In the genomic region with DNA sequence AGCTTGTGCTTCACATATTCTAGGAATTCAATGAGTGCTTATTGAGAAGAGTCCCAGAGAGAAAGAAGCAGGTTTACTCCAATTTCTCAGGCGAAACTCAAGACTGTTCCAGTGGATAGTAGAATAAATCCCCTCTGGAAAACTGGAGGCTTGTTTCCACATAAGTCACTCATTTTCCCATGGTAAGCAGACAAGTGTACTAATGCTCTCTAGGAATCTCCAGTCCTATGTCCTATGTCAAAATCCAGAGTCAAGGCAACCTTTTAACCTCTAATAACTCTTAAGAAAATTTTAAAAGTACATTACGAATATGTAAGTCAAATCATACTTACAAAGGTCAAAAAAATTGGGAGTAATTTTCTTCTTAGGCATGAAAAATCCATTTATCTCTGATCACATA, we compare ENCODE assay signal across 38 cellular contexts. TPM values are rescaled to one million over a fixed set of nuclear protein-coding genes. Genes with fewer than 3 reads are reported as not detected.
"Had no signal": no experiment of that assay in that cellular context is flagged by ENCODE, and none has a peak within 500 bp of the region (broad histone marks: within the 10 kb centered on the region; RNA-seq: fewer than 3 reads in every experiment).

No MANE protein-coding gene starts in this region.

- DNase-seq: activated effector memory CD4-positive, alpha-beta T cell treated with anti-CD3 and anti-CD28 coated beads, Interleukin-2, amount 50 U/mL, for 16 hours; activated effector memory CD4-positive, alpha-beta T cell treated with Interleukin-2 at 50 U/mL for 16 hours; activated gamma-delta T cell; activated gamma-delta T cell treated with Interleukin-2 at 50 U/mL for 16 hours; activated naive CD4-positive, alpha-beta T cell; activated naive CD4-positive, alpha-beta T cell treated with anti-CD3 and anti-CD28 coated beads for 36 hours; activated naive CD4-positive, alpha-beta T cell treated with anti-CD3 and anti-CD28 coated beads, Interleukin-2, amount 10 ng/mL, durations not matched to agents 7 days and 5 days; activated naive CD4-positive, alpha-beta T cell treated with anti-CD3 and anti-CD28 coated beads, Interleukin-2, amount 50 U/mL, for 16 hours; activated naive CD4-positive, alpha-beta T cell treated with Interleukin-2 at 50 U/mL for 16 hours; activated naive CD8-positive, alpha-beta T cell treated with anti-CD3 and anti-CD28 coated beads for 36 hours; activated naive CD8-positive, alpha-beta T cell treated with anti-CD3 and anti-CD28 coated beads, Interleukin-2, amount 10 ng/mL, durations not matched to agents 7 days and 5 days; activated naive CD8-positive, alpha-beta T cell treated with anti-CD3 and anti-CD28 coated beads, Interleukin-2, amount 50 U/mL, for 24 hours; activated T-cell treated with anti-CD3 and anti-CD28 coated beads, Interleukin-2, amount 50 U/mL, for 24 hours; activated T-cell treated with anti-CD3 and anti-CD28 coated beads, Interleukin-2, amount 50 U/mL, for 4 hours; activated T-cell treated with anti-CD3 and anti-CD28 coated beads, Interleukin-2, amount 50 U/mL, for 48 hours; activated T-cell treated with anti-CD3 and anti-CD28 coated beads, Interleukin-2, amount 50 U/mL, for 72 hours; adrenal gland; amniotic stem cell; amygdala; anterior cingulate cortex; aorta; body of pancreas; brain microvascular endothelial cell; caudate nucleus; central memory CD4-positive, alpha-beta T cell; cerebellar nuclear complex had no signal

- ATAC-seq: activated naive CD4-positive, alpha-beta T cell treated with anti-CD3 and anti-CD28 coated beads, Interleukin-2, amount 50 U/mL, for 72 hours; activated naive CD8-positive, alpha-beta T cell treated with anti-CD3 and anti-CD28 coated beads, Interleukin-2, amount 50 U/mL, for 24 hours; activated T-cell treated with anti-CD3 and anti-CD28 coated beads, Interleukin-2, amount 50 U/mL, for 4 hours; activated T-cell treated with anti-CD3 and anti-CD28 coated beads, Interleukin-2, amount 50 U/mL, for 72 hours; activated T-helper 17 cell treated with anti-CD3 and anti-CD28 coated beads, Interleukin-2, amount 50 U/mL, for 72 hours; body of pancreas had no signal

- H3K36me3 ChIP-seq: breast epithelium, cardiac muscle cell had no signal

- H3K27ac ChIP-seq: adrenal gland, ascending aorta, body of pancreas, brain microvascular endothelial cell, breast epithelium, cardiac muscle cell had no signal

- H3K4me1 ChIP-seq: adrenal gland, ascending aorta, breast epithelium had no signal

- FAIRE-seq: astrocyte, bronchial epithelial cell had no signal

- H3K4me3 ChIP-seq: adrenal gland, ascending aorta, body of pancreas, breast epithelium, cardiac muscle cell had no signal

- H3K27me3 ChIP-seq: adrenal gland, ascending aorta, body of pancreas, brain microvascular endothelial cell, breast epithelium, cardiac muscle cell had no signal

- H3K9me3 ChIP-seq: adrenal gland, ascending aorta, body of pancreas, breast epithelium had no signal

RNA-seq across cellular contexts. Expression of a gene that starts 35.2 kb away (rescaled TPM):
- total RNA-seq: activated naive CD4-positive, alpha-beta T cell treated with anti-CD3 and anti-CD28 coated beads for 36 hours; activated naive CD4-positive, alpha-beta T cell treated with anti-CD3 and anti-CD28 coated beads, Interleukin-2, amount 50 U/mL, for 72 hours; activated naive CD8-positive, alpha-beta T cell treated with anti-CD3 and anti-CD28 coated beads for 36 hours; activated naive CD8-positive, alpha-beta T cell treated with anti-CD3 and anti-CD28 coated beads, Interleukin-2, amount 10 ng/mL, durations not matched to agents 7 days and 5 days; activated T-cell treated with anti-CD3 and anti-CD28 coated beads, Interleukin-2, amount 50 U/mL, for 4 hours; activated T-cell treated with anti-CD3 and anti-CD28 coated beads, Interleukin-2, amount 50 U/mL, for 72 hours; activated T-helper 1 cell treated with anti-CD3 and anti-CD28 coated beads, Interleukin-12 subunit alpha, Interleukin-12 subunit beta, Interleukin-2, Interleukin-4 antibody, amounts not matched to agents 30 ng/mL and 10 ng/mL and 1 ng/mL, durations not matched to agents 14 hours and 24 hours and 36 hours; activated T-helper 17 cell treated with anti-CD3 and anti-CD28 coated beads, Interleukin-2, amount 50 U/mL, for 72 hours; activated T-helper 2 cell treated with anti-CD3 and anti-CD28 coated beads, Interferon-gamma antibody, Interleukin-2, Interleukin-4, amounts not matched to agents 10 μg/mL and 5 μg/mL and 100 μg/mL, durations not matched to agents 14 hours and 24 hours and 36 hours; aorta; ascending aorta; astrocyte; breast epithelium; bronchial epithelial cell; cardiac muscle cell; cardiac septum; cerebellum; chondrocyte had no signal
- polyA plus RNA-seq: cardiac muscle cell had no signal
